26 cellular contexts compared by ENCODE assay signal in genomic region chr4:80042821-80043220, GRCh38.
"Had no signal": no experiment of that assay in that cellular context is flagged by ENCODE, and none has a peak within 500 bp of the region (broad histone marks: within the 10 kb centered on the region; RNA-seq: fewer than 3 reads in every experiment).

No MANE protein-coding gene starts in this region.

- H3K36me3 Mint-ChIP-seq: WTC11 had no signal

- H3K4me3 ChIP-seq: Peyer's patch had no signal

- ATAC-seq: activated CD8-positive, alpha-beta memory T cell treated with anti-CD3 and anti-CD28 coated beads, Interleukin-2, amount 10 ng/mL, durations not matched to agents 7 days and 5 days; activated T-cell treated with anti-CD3 and anti-CD28 coated beads, Interleukin-2, amount 50 U/mL, for 4 hours; activated T-helper 17 cell treated with anti-CD3 and anti-CD28 coated beads, Interleukin-2, amount 50 U/mL, for 72 hours; WTC11 had no signal

- H3K9me3 ChIP-seq: Peyer's patch had no signal

- H3K27me3 ChIP-seq: brain microvascular endothelial cell, Peyer's patch had no signal

- H3K27me3 Mint-ChIP-seq: activated CD4-positive, alpha-beta T cell treated with anti-CD3 and anti-CD28 coated beads, Interleukin-2, amount 10 ng/mL, durations not matched to agents 24 days and 14 days; activated CD8-positive, alpha-beta memory T cell treated with anti-CD3 and anti-CD28 coated beads, Interleukin-2, amount 10 ng/mL, durations not matched to agents 7 days and 5 days; activated naive CD8-positive, alpha-beta T cell; activated T-helper 17 cell treated with anti-CD3 and anti-CD28 coated beads, Interleukin-2, amount 50 U/mL, for 72 hours; IgD-negative memory B cell had no signal

- DNase-seq: activated CD4-positive, alpha-beta T cell treated with anti-CD3 and anti-CD28 coated beads for 1 hour; activated CD4-positive, alpha-beta T cell treated with anti-CD3 and anti-CD28 coated beads, Interleukin-2, amount 10 ng/mL, durations not matched to agents 24 days and 14 days; activated CD4-positive, alpha-beta T cell treated with anti-CD3 and anti-CD28 coated beads, Interleukin-2, amount 50 U/mL, for 48 hours; activated CD8-positive, alpha-beta memory T cell treated with anti-CD3 and anti-CD28 coated beads, Interleukin-2, amount 10 ng/mL, durations not matched to agents 7 days and 5 days; activated gamma-delta T cell; activated naive CD4-positive, alpha-beta T cell treated with anti-CD3 and anti-CD28 coated beads for 36 hours; activated T-cell treated with anti-CD3 and anti-CD28 coated beads, Interleukin-2, amount 50 U/mL, for 4 hours; NCI-H1092; NCI-H1417; NCI-H1930; NCI-H2171; NCI-H2227 treated with DMSO at 0.1 percent for 48 hours; NCI-H526; NK-92 treated with Interleukin-12 subunit alpha and Interleukin-12 subunit beta, amount 100 ng/mL, for 24 hours; OCI-M1; Peyer's patch; SHP77 treated with DMSO at 0.1 percent for 48 hours; T-helper 9 cell had no signal

- H3K4me3 Mint-ChIP-seq: activated CD4-positive, alpha-beta T cell treated with anti-CD3 and anti-CD28 coated beads, Interleukin-2, amount 10 ng/mL, durations not matched to agents 24 days and 14 days; activated CD8-positive, alpha-beta memory T cell treated with anti-CD3 and anti-CD28 coated beads, Interleukin-2, amount 10 ng/mL, durations not matched to agents 7 days and 5 days; activated naive CD4-positive, alpha-beta T cell treated with anti-CD3 and anti-CD28 coated beads for 36 hours; activated naive CD8-positive, alpha-beta T cell; activated T-cell treated with anti-CD3 and anti-CD28 coated beads, Interleukin-2, amount 50 U/mL, for 4 hours; activated T-helper 17 cell treated with anti-CD3 and anti-CD28 coated beads, Interleukin-2, amount 50 U/mL, for 72 hours; IgD-negative memory B cell; T-helper 1 cell treated with Interleukin-12 subunit alpha and Interleukin-12 subunit beta and Interleukin-4 antibody, amounts not matched to agents 30 μg/mL and 1 μg/mL, for 36 hours; WTC11 had no signal

- H3K4me1 Mint-ChIP-seq: activated CD8-positive, alpha-beta memory T cell treated with anti-CD3 and anti-CD28 coated beads, Interleukin-2, amount 10 ng/mL, durations not matched to agents 7 days and 5 days; WTC11 had no signal

- H3K27ac Mint-ChIP-seq: activated CD4-positive, alpha-beta T cell treated with anti-CD3 and anti-CD28 coated beads, Interleukin-2, amount 10 ng/mL, durations not matched to agents 24 days and 14 days; activated CD8-positive, alpha-beta memory T cell treated with anti-CD3 and anti-CD28 coated beads, Interleukin-2, amount 10 ng/mL, durations not matched to agents 7 days and 5 days; activated naive CD4-positive, alpha-beta T cell treated with anti-CD3 and anti-CD28 coated beads for 36 hours; activated naive CD8-positive, alpha-beta T cell; activated T-helper 17 cell treated with anti-CD3 and anti-CD28 coated beads, Interleukin-2, amount 50 U/mL, for 72 hours; WTC11 had no signal

- H3K9me3 Mint-ChIP-seq: activated naive CD4-positive, alpha-beta T cell treated with anti-CD3 and anti-CD28 coated beads for 36 hours; activated T-cell treated with anti-CD3 and anti-CD28 coated beads, Interleukin-2, amount 50 U/mL, for 4 hours; activated T-helper 17 cell treated with anti-CD3 and anti-CD28 coated beads, Interleukin-2, amount 50 U/mL, for 72 hours; IgD-negative memory B cell; WTC11 had no signal

- H3K27ac ChIP-seq: brain microvascular endothelial cell, KMS-11, Peyer's patch, RWPE1 had no signal
